In the genomic region with DNA sequence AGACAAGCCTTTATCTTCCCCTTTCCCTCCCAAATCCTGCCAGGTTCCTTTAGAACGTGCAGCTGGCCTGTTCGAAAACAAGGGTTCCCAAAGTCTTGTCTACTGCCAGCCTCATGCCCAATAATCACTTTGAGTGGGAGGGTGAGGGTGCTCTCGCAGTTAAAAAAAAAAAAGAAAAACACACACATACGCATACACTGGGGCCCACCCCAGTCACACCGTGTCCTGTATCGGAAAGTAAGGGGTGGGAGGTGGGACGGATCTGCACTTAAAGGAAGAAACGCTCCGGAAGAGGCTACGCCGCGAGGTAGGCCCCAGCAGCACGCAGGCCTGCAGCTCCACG, we compare ENCODE assay signal across 8 cellular contexts. TPM values are rescaled to one million over a fixed set of nuclear protein-coding genes. Genes with fewer than 3 reads are reported as not detected.
DNase-seq lines count a peak whose midpoint lies in the region; ATAC-seq and TF ChIP-seq lines count a peak whose summit lies in the region.

No MANE protein-coding gene starts in this region.

- DNase-seq in GM10266 (ENCODE audit: extremely low spot score) (peak; percentile 32), HCT116 (ENCODE audit: low read depth, low spot score) (no peak), PC-9 (no peak), coronary artery (ENCODE audit: low spot score) (no peak), neural crest cell (ENCODE audit: low read depth, low spot score) (no peak), hippocampal formation (lab: John Stamatoyannopoulos, UW) (no peak), posterior vena cava (ENCODE audit: low spot score) (no peak), NCI-H82 treated with DMSO at 0.1 percent for 48 hours (lab: John Stamatoyannopoulos, UW; ENCODE audit: unreplicated experiment) (no peak)

- H3K4me2 ChIP-seq in HCT116 (ENCODE audit: low read length): peak overlapping the region; percentile 92
- peak overlapping the region; percentile 90 for H3K4me2 ChIP-seq in PC-9

- BruUV-seq in HCT116 (replicated peaks; lab: Mats Ljungman, UMichigan) (TSS peak; percentile 68), PC-9 (replicated peaks; lab: Mats Ljungman, UMichigan) (TSS peak; percentile 35)

- intact Hi-C loops in HCT116 (cut with micrococcal nuclease) (no loop called here), PC-9 (cut with micrococcal nuclease; ENCODE audit: unreplicated experiment) (no loop called here), posterior vena cava (cut with DNase I) (no loop called here)

- CTCF ChIA-PET in HCT116 (lab: Charles Lee): no interaction called here
- CTCF ChIA-PET in PC-9 (lab: Charles Lee): no interaction called here

- RAD21 ChIA-PET in HCT116 (lab: Charles Lee; ENCODE audit: low non-redundant PET in 1 of 2, low total read pairs in 2 of 2, uncharacterized antibody in 2 of 2, unreplicated experiment in 2 of 2): no interaction called here

- peaks cover 9 to 26% of the 10 kb centered on the region in 2 experiments; a peak in 3 of 4 replicates for H3K36me3 ChIP-seq in HCT116 (ENCODE audit: control insufficient read depth in 1 of 2, insufficient read depth in 2 of 2, low read length in 2 of 2)
- no peaks in the 10 kb centered on the region for H3K36me3 ChIP-seq in PC-9 (ENCODE audit: low read depth)

- H3K9me3 ChIP-seq in HCT116 (ENCODE audit: control insufficient read depth in 1 of 2, insufficient read depth in 1 of 2, low read depth in 1 of 2, low read length in 2 of 2) (no peaks in the 10 kb centered on the region), PC-9 (ENCODE audit: insufficient read depth, low read depth) (no peaks in the 10 kb centered on the region)

- H3K4me3 ChIP-seq in HCT116 (replicated peaks in 1 of 2; ENCODE audit: low read depth in 1 of 2, low read length in 2 of 2) (peak overlapping the region; percentile 88 to 97), PC-9 (peak overlapping the region; percentile 89), coronary artery (peak overlapping the region; percentile 78)

- H3K9ac ChIP-seq in HCT116 (ENCODE audit: low read length): peak overlapping the region; percentile 96

- H3F3A ChIP-seq in PC-9 (ENCODE audit: insufficient read depth, low read depth): no peaks in the 10 kb centered on the region

- peaks cover 56% of the 10 kb centered on the region for H3K4me1 Mint-ChIP-seq in neural crest cell

- H4K20me1 ChIP-seq in HCT116 (ENCODE audit: insufficient read depth) (peaks cover 8% of the 10 kb centered on the region; the same call in 1 of the 2 replicates), PC-9 (ENCODE audit: insufficient read depth) (no peaks in the 10 kb centered on the region)

- TF ChIP-seq CTCF in GM10266 (IDR thresholded peaks at IDR 0.05; ENCODE audit: control insufficient read depth, insufficient read depth, low read depth, missing control alignments): no peak
- TF ChIP-seq CTCF in HCT116 (IDR thresholded peaks at IDR 0.05 in 2 of 3, conservative IDR thresholded peaks at IDR 0.05 in 1 of 3; ENCODE audit: borderline replicate concordance in 1 of 3, insufficient read depth in 1 of 3, low read depth in 2 of 3, low read length in 2 of 3): no peak
- no peak for TF ChIP-seq CTCF in PC-9 (conservative IDR thresholded peaks at IDR 0.05)
- TF ChIP-seq CTCF in coronary artery (IDR thresholded peaks at IDR 0.05): no peak
- no peak for TF ChIP-seq CTCF in neural crest cell (conservative IDR thresholded peaks at IDR 0.05)

- POLR2A ChIA-PET in HCT116 (lab: Charles Lee): interaction anchor here (1.4 kb wide), 1 partner anchor 10 kb away, joined by 4 read pairs; no protein-coding TSS in a partner anchor
- POLR2A ChIA-PET in PC-9 (lab: Charles Lee; ENCODE audit: unreplicated experiment): no interaction called here

- H3K4me1 ChIP-seq in HCT116 (ENCODE audit: control insufficient read depth in 1 of 2, insufficient read depth in 2 of 2, low read length in 2 of 2) (peaks cover 6 to 22% of the 10 kb centered on the region in 2 experiments; a peak in 3 of 4 replicates), PC-9 (replicated peaks; ENCODE audit: insufficient read depth) (peaks cover 21% of the 10 kb centered on the region)

- peak overlapping the region; percentile 95 for H3K4me3 Mint-ChIP-seq in neural crest cell

- H3K27me3 Mint-ChIP-seq in neural crest cell (ENCODE audit: low read depth): no peaks in the 10 kb centered on the region

- H3K27ac ChIP-seq in HCT116 (ENCODE audit: low read depth, low read length): peak overlapping the region; percentile 86
- H3K27ac ChIP-seq in PC-9: peak overlapping the region; percentile 77
- H3K27ac ChIP-seq in coronary artery: peak overlapping the region in 1 of 2 donors; percentile 95

- no peaks in the 10 kb centered on the region for H3K36me3 Mint-ChIP-seq in neural crest cell (ENCODE audit: low read depth)

- H3K9me3 Mint-ChIP-seq in neural crest cell: no peaks in the 10 kb centered on the region

- no peak; the same call in 1 of the 2 replicates for ATAC-seq in HCT116

- H3K9me2 ChIP-seq in HCT116 (ENCODE audit: insufficient read depth) (no peaks in the 10 kb centered on the region), PC-9 (ENCODE audit: insufficient read depth) (no peaks in the 10 kb centered on the region)

- TF ChIP-seq POLR2A in HCT116 (IDR thresholded peaks at IDR 0.05; ENCODE audit: borderline replicate concordance, extremely low read depth, insufficient read depth, insufficient read length): no peak

- no peaks in the 10 kb centered on the region for H3K27me3 ChIP-seq in HCT116 (ENCODE audit: insufficient read depth, low read length)
- H3K27me3 ChIP-seq in PC-9 (ENCODE audit: insufficient read depth, low read depth): no peaks in the 10 kb centered on the region

- H3K79me2 ChIP-seq in HCT116 (ENCODE audit: insufficient read depth, low read length): peaks cover 79% of the 10 kb centered on the region
- H3K79me2 ChIP-seq in PC-9 (ENCODE audit: low read depth): peaks cover 63% of the 10 kb centered on the region

- H2AFZ ChIP-seq in HCT116 (ENCODE audit: low read depth, low read length, poor library complexity, severe bottlenecking) (no peak overlapping the region), PC-9 (peak overlapping the region; percentile 84)

- TF ChIP-seq RAD21 in HCT116 (IDR thresholded peaks at IDR 0.05; ENCODE audit: low read depth): no peak

- peak overlapping the region; percentile 99 for H3K27ac Mint-ChIP-seq in neural crest cell (ENCODE audit: unreplicated experiment)

TF ChIP-seq in HCT116, 20 proteins besides CTCF, POLR2A, EP300 and RAD21:
- TF ChIP-seq EGR1 (IDR thresholded peaks at IDR 0.05; ENCODE audit: low read depth) (no peak), FOSL1 (IDR thresholded peaks at IDR 0.05; ENCODE audit: low read depth) (no peak), ELF1 (IDR thresholded peaks at IDR 0.05; ENCODE audit: borderline replicate concordance, low read depth) (no peak), EZH2phosphoT487 (IDR thresholded peaks at IDR 0.05; ENCODE audit: borderline replicate concordance) (no peak), SP1 (IDR thresholded peaks at IDR 0.05; ENCODE audit: low read depth) (no peak), CBX3 (IDR thresholded peaks at IDR 0.05; ENCODE audit: low read depth) (no peak; the same call in 1 of the 2 replicates), YY1 (IDR thresholded peaks at IDR 0.05; ENCODE audit: extremely low read depth, insufficient replicate concordance, low read depth, low read length) (no peak)
- TF ChIP-seq, protein P1, sequence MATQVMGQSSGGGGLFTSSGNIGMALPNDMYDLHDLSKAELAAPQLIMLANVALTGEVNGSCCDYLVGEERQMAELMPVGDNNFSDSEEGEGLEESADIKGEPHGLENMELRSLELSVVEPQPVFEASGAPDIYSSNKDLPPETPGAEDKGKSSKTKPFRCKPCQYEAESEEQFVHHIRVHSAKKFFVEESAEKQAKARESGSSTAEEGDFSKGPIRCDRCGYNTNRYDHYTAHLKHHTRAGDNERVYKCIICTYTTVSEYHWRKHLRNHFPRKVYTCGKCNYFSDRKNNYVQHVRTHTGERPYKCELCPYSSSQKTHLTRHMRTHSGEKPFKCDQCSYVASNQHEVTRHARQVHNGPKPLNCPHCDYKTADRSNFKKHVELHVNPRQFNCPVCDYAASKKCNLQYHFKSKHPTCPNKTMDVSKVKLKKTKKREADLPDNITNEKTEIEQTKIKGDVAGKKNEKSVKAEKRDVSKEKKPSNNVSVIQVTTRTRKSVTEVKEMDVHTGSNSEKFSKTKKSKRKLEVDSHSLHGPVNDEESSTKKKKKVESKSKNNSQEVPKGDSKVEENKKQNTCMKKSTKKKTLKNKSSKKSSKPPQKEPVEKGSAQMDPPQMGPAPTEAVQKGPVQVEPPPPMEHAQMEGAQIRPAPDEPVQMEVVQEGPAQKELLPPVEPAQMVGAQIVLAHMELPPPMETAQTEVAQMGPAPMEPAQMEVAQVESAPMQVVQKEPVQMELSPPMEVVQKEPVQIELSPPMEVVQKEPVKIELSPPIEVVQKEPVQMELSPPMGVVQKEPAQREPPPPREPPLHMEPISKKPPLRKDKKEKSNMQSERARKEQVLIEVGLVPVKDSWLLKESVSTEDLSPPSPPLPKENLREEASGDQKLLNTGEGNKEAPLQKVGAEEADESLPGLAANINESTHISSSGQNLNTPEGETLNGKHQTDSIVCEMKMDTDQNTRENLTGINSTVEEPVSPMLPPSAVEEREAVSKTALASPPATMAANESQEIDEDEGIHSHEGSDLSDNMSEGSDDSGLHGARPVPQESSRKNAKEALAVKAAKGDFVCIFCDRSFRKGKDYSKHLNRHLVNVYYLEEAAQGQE (IDR thresholded peaks at IDR 0.05; ENCODE audit: low read depth): no peak
- TF ChIP-seq, protein P2, sequence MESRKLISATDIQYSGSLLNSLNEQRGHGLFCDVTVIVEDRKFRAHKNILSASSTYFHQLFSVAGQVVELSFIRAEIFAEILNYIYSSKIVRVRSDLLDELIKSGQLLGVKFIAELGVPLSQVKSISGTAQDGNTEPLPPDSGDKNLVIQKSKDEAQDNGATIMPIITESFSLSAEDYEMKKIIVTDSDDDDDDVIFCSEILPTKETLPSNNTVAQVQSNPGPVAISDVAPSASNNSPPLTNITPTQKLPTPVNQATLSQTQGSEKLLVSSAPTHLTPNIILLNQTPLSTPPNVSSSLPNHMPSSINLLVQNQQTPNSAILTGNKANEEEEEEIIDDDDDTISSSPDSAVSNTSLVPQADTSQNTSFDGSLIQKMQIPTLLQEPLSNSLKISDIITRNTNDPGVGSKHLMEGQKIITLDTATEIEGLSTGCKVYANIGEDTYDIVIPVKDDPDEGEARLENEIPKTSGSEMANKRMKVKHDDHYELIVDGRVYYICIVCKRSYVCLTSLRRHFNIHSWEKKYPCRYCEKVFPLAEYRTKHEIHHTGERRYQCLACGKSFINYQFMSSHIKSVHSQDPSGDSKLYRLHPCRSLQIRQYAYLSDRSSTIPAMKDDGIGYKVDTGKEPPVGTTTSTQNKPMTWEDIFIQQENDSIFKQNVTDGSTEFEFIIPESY (IDR thresholded peaks at IDR 0.05; ENCODE audit: extremely low read depth, insufficient replicate concordance, low read length): no peak
- TF ChIP-seq, protein P3, sequence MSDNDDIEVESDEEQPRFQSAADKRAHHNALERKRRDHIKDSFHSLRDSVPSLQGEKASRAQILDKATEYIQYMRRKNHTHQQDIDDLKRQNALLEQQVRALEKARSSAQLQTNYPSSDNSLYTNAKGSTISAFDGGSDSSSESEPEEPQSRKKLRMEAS (IDR thresholded peaks at IDR 0.05): no peak

RNA-seq across cellular contexts. Expression of a gene that starts 0.5 kb away (rescaled TPM):
- 92.9 TPM for total RNA-seq in HCT116 (2021; ENCODE audit: unreplicated experiment)
- 89.3 and 136 TPM in 2 replicates for polyA plus RNA-seq in HCT116 (2012)
- 24.7 and 34.4 TPM in 2 replicates for total RNA-seq in PC-9 (2021)
- total RNA-seq in neural crest cell: 90.2 and 94.5 TPM in 2 replicates
- total RNA-seq in posterior vena cava: 1 to 10 TPM in 1 of 2 donors, under 1 TPM in 1; 0.95 to 2.7 TPM
